In genomic region chr15:22811640-22812039, GRCh38 we compare ENCODE assay signal across 8 cellular contexts. TPM values are rescaled to one million over a fixed set of nuclear protein-coding genes. Genes with fewer than 3 reads are reported as not detected.
DNase-seq lines count a peak whose midpoint lies in the region; ATAC-seq and TF ChIP-seq lines count a peak whose summit lies in the region.

No MANE protein-coding gene starts in this region.

- H3K27me3 Mint-ChIP-seq in activated naive CD4-positive, alpha-beta T cell treated with anti-CD3 and anti-CD28 coated beads for 36 hours (ENCODE audit: low read depth), result no peaks in the 10 kb centered on the region
- no peaks in the 10 kb centered on the region for H3K27me3 Mint-ChIP-seq in T-helper 17 cell

- CTCF ChIA-PET in activated naive CD4-positive, alpha-beta T cell treated with anti-CD3 and anti-CD28 coated beads for 36 hours (lab: Charles Lee), result no interaction called here

- peaks cover 22% of the 10 kb centered on the region for H3K79me2 ChIP-seq in hepatocyte

- H3K27me3 ChIP-seq in hepatocyte, result no peaks in the 10 kb centered on the region
- H3K27me3 ChIP-seq in upper lobe of right lung, result no peaks in the 10 kb centered on the region

- peak; percentile 38 for DNase-seq in activated naive CD4-positive, alpha-beta T cell treated with anti-CD3 and anti-CD28 coated beads for 36 hours
- DNase-seq in activated naive CD4-positive, alpha-beta T cell treated with Interleukin-2 at 50 U/mL for 16 hours, result no peak
- DNase-seq in T-helper 17 cell, result no peak
- peak; percentile 18 for DNase-seq in hepatocyte (ENCODE audit: low spot score)
- no peak for DNase-seq in upper lobe of right lung
- no peak for DNase-seq in activated naive CD4-positive, alpha-beta T cell treated with anti-CD3 and anti-CD28 coated beads, Interleukin-2, amount 50 U/mL, for 16 hours

- H3K4me1 Mint-ChIP-seq in activated naive CD4-positive, alpha-beta T cell treated with anti-CD3 and anti-CD28 coated beads for 36 hours (ENCODE audit: low read depth), result no peaks in the 10 kb centered on the region
- no peaks in the 10 kb centered on the region for H3K4me1 Mint-ChIP-seq in T-helper 17 cell

- H3K4me2 ChIP-seq in hepatocyte, result no peak overlapping the region

- H4K20me1 ChIP-seq in hepatocyte (ENCODE audit: insufficient read depth, poor library complexity, severe bottlenecking), result no peaks in the 10 kb centered on the region

- WGBS in hepatocyte (ENCODE audit: low lambda C conversion rate, missing lambda C conversion rate), result 89% methylated on average over 8 of the region's 8 CpGs

- H3K36me3 ChIP-seq in hepatocyte (replicated peaks; ENCODE audit: insufficient read depth, low read depth) (no peaks in the 10 kb centered on the region), upper lobe of right lung (peaks cover 7% of the 10 kb centered on the region)

- H2AFZ ChIP-seq in hepatocyte, result no peak overlapping the region

- intact Hi-C loops in activated naive CD4-positive, alpha-beta T cell treated with anti-CD3 and anti-CD28 coated beads for 36 hours (cut with micrococcal nuclease), result no loop called here
- intact Hi-C loops in upper lobe of right lung (cut with DNase I), result no loop called here

- no peaks in the 10 kb centered on the region for H3K9me3 ChIP-seq in T-helper 17 cell (ENCODE audit: control insufficient read depth, low read length, poor library complexity, severe bottlenecking)
- no peaks in the 10 kb centered on the region for H3K9me3 ChIP-seq in hepatocyte (ENCODE audit: low read depth)
- H3K9me3 ChIP-seq in upper lobe of right lung, result no peaks in the 10 kb centered on the region

- no peak for ATAC-seq in T-helper 17 cell
- ATAC-seq in upper lobe of right lung, result peak; percentile 65
- ATAC-seq in HG02623 (IDR thresholded peaks at IDR 0.05; ENCODE audit: unreplicated experiment), result no peak
- ATAC-seq in HG03354 (IDR thresholded peaks at IDR 0.05; ENCODE audit: poor library complexity, severe bottlenecking, unreplicated experiment), result no peak

- H3K9me3 Mint-ChIP-seq in activated naive CD4-positive, alpha-beta T cell treated with anti-CD3 and anti-CD28 coated beads for 36 hours, result no peaks in the 10 kb centered on the region

- no peaks in the 10 kb centered on the region for H3K36me3 Mint-ChIP-seq in activated naive CD4-positive, alpha-beta T cell treated with anti-CD3 and anti-CD28 coated beads for 36 hours (ENCODE audit: low read depth)
- H3K36me3 Mint-ChIP-seq in T-helper 17 cell (ENCODE audit: low read depth), result no peaks in the 10 kb centered on the region

- H3K4me1 ChIP-seq in hepatocyte (ENCODE audit: insufficient read depth) (no peaks in the 10 kb centered on the region), upper lobe of right lung (no peaks in the 10 kb centered on the region)

- no peaks in the 10 kb centered on the region for H3K9me2 ChIP-seq in hepatocyte (replicated peaks; ENCODE audit: insufficient read depth)

- TF ChIP-seq CTCF in hepatocyte (IDR thresholded peaks at IDR 0.05; ENCODE audit: poor library complexity) (peak; percentile 28), upper lobe of right lung (IDR thresholded peaks at IDR 0.05) (peak; percentile 29)

- H3K27ac Mint-ChIP-seq in activated naive CD4-positive, alpha-beta T cell treated with anti-CD3 and anti-CD28 coated beads for 36 hours, result no peak overlapping the region
- peak overlapping the region; percentile 34 for H3K27ac Mint-ChIP-seq in T-helper 17 cell

- no peak overlapping the region for H3K4me3 Mint-ChIP-seq in activated naive CD4-positive, alpha-beta T cell treated with anti-CD3 and anti-CD28 coated beads for 36 hours
- no peak overlapping the region for H3K4me3 Mint-ChIP-seq in T-helper 17 cell

- H3K4me3 ChIP-seq in hepatocyte (no peak overlapping the region), upper lobe of right lung (no peak overlapping the region)

- no peak overlapping the region for H3K27ac ChIP-seq in hepatocyte
- no peak overlapping the region for H3K27ac ChIP-seq in upper lobe of right lung

RNA-seq across cellular contexts. Expression of gene NIPA1, which starts 25.2 kb away (rescaled TPM):
- total RNA-seq in activated naive CD4-positive, alpha-beta T cell treated with anti-CD3 and anti-CD28 coated beads for 36 hours, result 1 to 10 TPM; 3.1 to 3.2 TPM
- total RNA-seq in T-helper 17 cell (10 to 100 TPM; 10.0 to 12.2 TPM), hepatocyte (15.1 and 17.9 TPM in 2 replicates), upper lobe of right lung (16.2 TPM)
- polyA plus RNA-seq in hepatocyte, result 8.0 and 13.4 TPM in 2 replicates

RNA-seq across cellular contexts. Expression of gene NIPA2, which starts 26.8 kb away (rescaled TPM):
- 10 to 100 TPM; 47.0 to 47.9 TPM for total RNA-seq in activated naive CD4-positive, alpha-beta T cell treated with anti-CD3 and anti-CD28 coated beads for 36 hours
- total RNA-seq in T-helper 17 cell, result 10 to 100 TPM; 32.0 to 34.5 TPM
- total RNA-seq in hepatocyte, result 77.2 and 79.1 TPM in 2 replicates
- 48.7 and 52.7 TPM in 2 replicates for polyA plus RNA-seq in hepatocyte
- total RNA-seq in upper lobe of right lung, result 46.2 TPM

Comparison
In these comparisons a context has a peak if more than half of its experiments do, and no peak if none do; other contexts are left out.
1. DNase-seq: peak in activated naive CD4-positive, alpha-beta T cell treated with anti-CD3 and anti-CD28 coated beads for 36 hours (single experiment) and hepatocyte (single experiment); none in activated naive CD4-positive, alpha-beta T cell treated with Interleukin-2 at 50 U/mL for 16 hours (single experiment), T-helper 17 cell (0 of 3), upper lobe of right lung (single experiment) and activated naive CD4-positive, alpha-beta T cell treated with anti-CD3 and anti-CD28 coated beads, Interleukin-2, amount 50 U/mL, for 16 hours (single experiment).